Comparison of ENCODE assay signal across 10 cellular contexts in genomic region chr1:6581561-6582305, GRCh38. TPM values are rescaled to one million over a fixed set of nuclear protein-coding genes. Genes with fewer than 3 reads are reported as not detected.
DNase-seq lines count a peak whose midpoint lies in the region; ATAC-seq and TF ChIP-seq lines count a peak whose summit lies in the region.
"Had no signal": no experiment of that assay in that cellular context is flagged by ENCODE, and none has a peak within 500 bp of the region (broad histone marks: within the 10 kb centered on the region; RNA-seq: fewer than 3 reads in every experiment).

No MANE protein-coding gene starts in this region.

- H3K36me3 Mint-ChIP-seq in activated T-cell treated with anti-CD3 and anti-CD28 coated beads, Interleukin-2, amount 50 U/mL, for 4 hours (ENCODE audit: insufficient read depth), result no peaks in the 10 kb centered on the region

- no peak overlapping the region for H3K4me3 ChIP-seq in RWPE2 (ENCODE audit: severe bottlenecking)
- H3K4me3 ChIP-seq in esophagus squamous epithelium, result peak overlapping the region in 1 of 4 donors; percentile 99
- H3K4me3 ChIP-seq in tibial nerve, result no peak overlapping the region

- TF ChIP-seq EP300 in tibial nerve (IDR thresholded peaks at IDR 0.05), result no peak

- peaks cover 40% of the 10 kb centered on the region for H3K4me1 Mint-ChIP-seq in activated T-cell treated with anti-CD3 and anti-CD28 coated beads, Interleukin-2, amount 50 U/mL, for 4 hours (ENCODE audit: low read depth)

- no peaks in the 10 kb centered on the region for H3K27me3 Mint-ChIP-seq in activated T-cell treated with anti-CD3 and anti-CD28 coated beads, Interleukin-2, amount 50 U/mL, for 4 hours (ENCODE audit: low read depth)

- no peak for TF ChIP-seq POLR2A in esophagus squamous epithelium (IDR thresholded peaks at IDR 0.05)
- TF ChIP-seq POLR2A in tibial nerve (IDR thresholded peaks at IDR 0.05), result no peak

- peaks cover 19% of the 10 kb centered on the region for H3K36me3 ChIP-seq in RWPE2 (ENCODE audit: low read depth)
- H3K36me3 ChIP-seq in esophagus squamous epithelium, result peaks cover 0 to 17% (median 0%) of the 10 kb centered on the region in 3 donors
- peaks cover 0 to 26% (median 0%) of the 10 kb centered on the region in 3 donors for H3K36me3 ChIP-seq in tibial nerve

- H3K4me1 ChIP-seq in RWPE2 (ENCODE audit: insufficient read depth, poor library complexity, severe bottlenecking) (peaks cover 13% of the 10 kb centered on the region), esophagus squamous epithelium (peaks cover 25 to 72% (median 33%) of the 10 kb centered on the region in 3 donors), tibial nerve (peaks cover 0 to 47% (median 26%) of the 10 kb centered on the region in 4 donors)

- no peaks in the 10 kb centered on the region for H3K9me3 Mint-ChIP-seq in activated T-cell treated with anti-CD3 and anti-CD28 coated beads, Interleukin-2, amount 50 U/mL, for 4 hours

- H3K4me3 Mint-ChIP-seq in activated T-cell treated with anti-CD3 and anti-CD28 coated beads, Interleukin-2, amount 50 U/mL, for 4 hours, result peak overlapping the region; percentile 88

- ATAC-seq in activated T-cell treated with anti-CD3 and anti-CD28 coated beads, Interleukin-2, amount 50 U/mL, for 4 hours, result no peak
- ATAC-seq in RWPE2 (ENCODE audit: low read depth) (peak; percentile 20; the same call in 1 of the 3 replicates), GM19467 (IDR thresholded peaks at IDR 0.05; ENCODE audit: unreplicated experiment) (no peak)

- peak overlapping the region; percentile 21 for H3K27ac ChIP-seq in RWPE2 (ENCODE audit: poor library complexity, severe bottlenecking)
- peak overlapping the region; percentile 20 to 99 (median 98) for H3K27ac ChIP-seq in esophagus squamous epithelium
- peak overlapping the region in 3 of 4 donors; percentile 97 to 99 (median 99) for H3K27ac ChIP-seq in tibial nerve

- intact Hi-C loops in esophagus squamous epithelium (cut with DNase I), result no loop called here

- DNase-seq in activated T-cell treated with anti-CD3 and anti-CD28 coated beads, Interleukin-2, amount 50 U/mL, for 4 hours, result no peak
- DNase-seq in activated T-cell treated with anti-CD3 and anti-CD28 coated beads for 4 hours, result no peak
- no peak for DNase-seq in RWPE2 (ENCODE audit: low spot score)
- DNase-seq in esophagus squamous epithelium (lab: John Stamatoyannopoulos, UW), result no peak
- no peak for DNase-seq in tibial nerve (ENCODE audit: low spot score in 2 of 2)
- DNase-seq in NCI-H2171 treated with DMSO at 0.1 percent for 48 hours (lab: John Stamatoyannopoulos, UW), result no peak
- no peak for DNase-seq in mesenteric fat pad (ENCODE audit: low spot score)
- DNase-seq: SW 1271 had no signal

- 65 to 73% methylated on average over 9 to 10 of the region's 10 CpGs for WGBS in esophagus squamous epithelium, 2 donors
- 66 to 70% methylated on average over 10 of the region's 10 CpGs for WGBS in tibial nerve, 2 donors

- H3K27me3 ChIP-seq in RWPE2 (ENCODE audit: insufficient read depth, poor library complexity, severe bottlenecking) (no peaks in the 10 kb centered on the region), esophagus squamous epithelium (no peaks in the 10 kb centered on the region), tibial nerve (no peaks in the 10 kb centered on the region)

- no peaks in the 10 kb centered on the region for H3K9me3 ChIP-seq in RWPE2 (ENCODE audit: severe bottlenecking)
- H3K9me3 ChIP-seq in esophagus squamous epithelium, result no peaks in the 10 kb centered on the region
- H3K9me3 ChIP-seq in tibial nerve, result no peaks in the 10 kb centered on the region

- no peak for TF ChIP-seq CTCF in RWPE2 (IDR thresholded peaks at IDR 0.05; ENCODE audit: poor library complexity, severe bottlenecking)
- no peak for TF ChIP-seq CTCF in esophagus squamous epithelium (IDR thresholded peaks at IDR 0.05)
- no peak for TF ChIP-seq CTCF in tibial nerve (IDR thresholded peaks at IDR 0.05)

RNA-seq across cellular contexts. Expression of gene ZBTB48, which starts 1.9 kb away (rescaled TPM):
- total RNA-seq in activated T-cell treated with anti-CD3 and anti-CD28 coated beads, Interleukin-2, amount 50 U/mL, for 4 hours, result 10 to 100 TPM; 32.1 to 37.6 (median 33.7) TPM
- total RNA-seq in esophagus squamous epithelium (10 to 100 TPM in 3 of 4 donors, 1 to 10 TPM in 1; 7.2 to 26.0 (median 16.0) TPM), tibial nerve (10 to 100 TPM; 27.5 to 41.1 (median 33.6) TPM), mesenteric fat pad (18.9 TPM)

RNA-seq across cellular contexts. Expression of gene KLHL21, which starts 20.9 kb away (rescaled TPM):
- 10 to 100 TPM; 49.5 to 54.9 (median 51.4) TPM for total RNA-seq in activated T-cell treated with anti-CD3 and anti-CD28 coated beads, Interleukin-2, amount 50 U/mL, for 4 hours
- total RNA-seq in esophagus squamous epithelium, result 10 to 100 TPM; 45.9 to 68.1 (median 55.1) TPM
- total RNA-seq in tibial nerve, result 10 to 100 TPM; 59.4 to 79.2 (median 72.5) TPM
- total RNA-seq in mesenteric fat pad, result 23.4 TPM

RNA-seq across cellular contexts. Expression of gene TAS1R1, which starts 26.6 kb away (rescaled TPM):
- not detected for total RNA-seq in activated T-cell treated with anti-CD3 and anti-CD28 coated beads, Interleukin-2, amount 50 U/mL, for 4 hours
- total RNA-seq in esophagus squamous epithelium, result not detected
- total RNA-seq in tibial nerve, result under 1 TPM in 2 of 4 donors, not detected in 2; 0.22 to 0.78 TPM
- total RNA-seq in mesenteric fat pad, result not detected
- total RNA-seq: endothelial cell of umbilical vein had no signal

RNA-seq across cellular contexts. Expression of gene NOL9, which starts 27.4 kb away (rescaled TPM):
- 10 to 100 TPM; 69.3 to 80.2 (median 76.5) TPM for total RNA-seq in activated T-cell treated with anti-CD3 and anti-CD28 coated beads, Interleukin-2, amount 50 U/mL, for 4 hours
- 10 to 100 TPM; 13.0 to 36.4 (median 22.3) TPM for total RNA-seq in esophagus squamous epithelium
- 10 to 100 TPM; 17.9 to 30.9 (median 26.0) TPM for total RNA-seq in tibial nerve
- total RNA-seq in mesenteric fat pad, result 23.2 TPM

RNA-seq across cellular contexts. Expression of gene PHF13, which starts 31.8 kb away (rescaled TPM):
- 10 to 100 TPM; 10.5 to 14.4 (median 10.9) TPM for total RNA-seq in activated T-cell treated with anti-CD3 and anti-CD28 coated beads, Interleukin-2, amount 50 U/mL, for 4 hours
- total RNA-seq in esophagus squamous epithelium, result 10 to 100 TPM in 1 of 4 donors, 1 to 10 TPM in 3; 6.7 to 12.1 (median 8.7) TPM
- total RNA-seq in tibial nerve, result 10 to 100 TPM; 12.9 to 17.7 (median 15.7) TPM
- 13.3 TPM for total RNA-seq in mesenteric fat pad

Comparison
In these comparisons a context has a peak if more than half of its experiments do, and no peak if none do; other contexts are left out.
1. H3K27ac ChIP-seq: peak in every context shown above with its lines; median percentile 99 in tibial nerve; 98 in esophagus squamous epithelium; 21 in RWPE2.